ENCODE assay signal across 18 cellular contexts in genomic region chr6:160810238-160810637, GRCh38.
DNase-seq lines count a peak whose midpoint lies in the region; ATAC-seq, FAIRE-seq and TF ChIP-seq lines count a peak whose summit lies in the region.
"Had no signal": no experiment of that assay in that cellular context is flagged by ENCODE, and none has a peak within 500 bp of the region (broad histone marks: within the 10 kb centered on the region; RNA-seq: fewer than 3 reads in every experiment).

No MANE protein-coding gene starts in this region.

- ATAC-seq in HepG2 (peak; percentile 65), right lobe of liver (no peak), HG02885 (IDR thresholded peaks at IDR 0.05; ENCODE audit: poor library complexity, unreplicated experiment) (no peak)
- ATAC-seq: GM12878 had no signal

- intact Hi-C loops in HepG2 (cut with micrococcal nuclease; ENCODE audit: unreplicated experiment) (loop anchor here (1.0 kb wide), 1 partner anchor 126 kb away; no protein-coding TSS in a partner anchor), right lobe of liver (cut with DNase I) (no loop called here), mammary epithelial cell (cut with micrococcal nuclease) (no loop called here)

- peaks cover 6% of the 10 kb centered on the region; the same call in 1 of the 2 replicates for H3K4me1 ChIP-seq in HepG2 (ENCODE audit: insufficient read depth, low read length)
- no peaks in the 10 kb centered on the region for H3K4me1 ChIP-seq in right lobe of liver
- no peaks in the 10 kb centered on the region for H3K4me1 ChIP-seq in mammary epithelial cell (ENCODE audit: insufficient read depth, low read length)

- dilution Hi-C loops in mammary epithelial cell (cut with HindIII; ENCODE audit: low sequenced_read_pairs) = no loop called here

- no TSS peak for BruUV-seq in HepG2 (replicated peaks; lab: Mats Ljungman, UMichigan)
- BruUV-seq in mammary epithelial cell (replicated peaks; lab: Mats Ljungman, UMichigan) = no TSS peak

- CTCF ChIA-PET in HepG2 (lab: Yijun Ruan, JAX; ENCODE audit: low intra/inter-chr PET ratio, low total read pairs) (no interaction called here), mammary epithelial cell (lab: Charles Lee; ENCODE audit: low non-redundant PET) (no interaction called here)

- H4K20me1 ChIP-seq in HepG2 (ENCODE audit: insufficient read depth, low read length) (no peaks in the 10 kb centered on the region), mammary epithelial cell (ENCODE audit: insufficient read depth, low read length) (no peaks in the 10 kb centered on the region)

- no peaks in the 10 kb centered on the region for H3K79me2 ChIP-seq in HepG2 (ENCODE audit: insufficient read depth, low read length)
- no peaks in the 10 kb centered on the region for H3K79me2 ChIP-seq in mammary epithelial cell (ENCODE audit: insufficient read depth, low read length)

- TF ChIP-seq EP300 in HepG2 (IDR thresholded peaks at IDR 0.05; ENCODE audit: low read depth in 2 of 2, low read length in 2 of 2) (no peak), HepG2 (CRISPR knock-in tag; IDR thresholded peaks at IDR 0.05; ENCODE audit: borderline replicate concordance) (no peak)

- in situ Hi-C loops in HepG2 (cut with HindIII; ENCODE audit: extremely low pct_ligation_motif_present, low pct_unique_long_range_greater_than_20kb) (no loop called here), mammary epithelial cell (cut with MboI; ENCODE audit: low sequenced_read_pairs in 2 of 2) (no loop called here), brain microvascular endothelial cell (cut with HindIII; ENCODE audit: low pct_ligation_motif_present, low sequenced_read_pairs) (no loop called here)

- no peaks in the 10 kb centered on the region for H3K27me3 ChIP-seq in HepG2 (ENCODE audit: control insufficient read depth in 1 of 2, insufficient read depth in 2 of 2, low read length in 2 of 2)
- no peaks in the 10 kb centered on the region for H3K27me3 ChIP-seq in right lobe of liver
- no peaks in the 10 kb centered on the region for H3K27me3 ChIP-seq in mammary epithelial cell (ENCODE audit: insufficient read depth, low read length)
- H3K27me3 ChIP-seq in brain microvascular endothelial cell (replicated peaks) = no peaks in the 10 kb centered on the region

- H3K4me3 ChIP-seq in HepG2 (replicated peaks in 1 of 3; ENCODE audit: insufficient read depth in 1 of 3, low read depth in 2 of 3, low read length in 3 of 3) (no peak overlapping the region), right lobe of liver (no peak overlapping the region), mammary epithelial cell (replicated peaks in 1 of 3; ENCODE audit: insufficient read depth in 1 of 3, low read depth in 2 of 3, low read length in 3 of 3) (no peak overlapping the region), brain microvascular endothelial cell (ENCODE audit: low read depth, low read length) (no peak overlapping the region)
- H3K4me3 ChIP-seq: GM12878 had no signal

- no peak overlapping the region for H3K4me2 ChIP-seq in HepG2 (ENCODE audit: low read depth, low read length)
- no peak overlapping the region for H3K4me2 ChIP-seq in mammary epithelial cell (ENCODE audit: insufficient read depth, low read depth, low read length)

- POLR2A ChIA-PET in HepG2 (lab: Yijun Ruan, JAX) = no interaction called here

- FAIRE-seq in HepG2 (lab: Jason Lieb, UNC) = no peak
- FAIRE-seq: GM12878, GM18507 had no signal

- peak; percentile 16 for DNase-seq in HepG2 (ENCODE audit: low spot score)
- DNase-seq in right lobe of liver = no peak
- DNase-seq in NCI-H69 (lab: John Stamatoyannopoulos, UW) = peak; percentile 65
- peak; percentile 41 for DNase-seq in mammary epithelial cell
- no peak for DNase-seq in brain microvascular endothelial cell
- no peak for DNase-seq in mesenteric fat pad (ENCODE audit: low spot score)
- no peak for DNase-seq in SKM-1 (lab: John Stamatoyannopoulos, UW; ENCODE audit: unreplicated experiment)
- DNase-seq: C1 segment of cervical spinal cord, HFFc6, KG1, NCI-H1436 treated with DMSO at 0.1 percent for 48 hours, NCI-H446, NCI-H82, RPMI8226, T-helper 1 cell had no signal

- TF ChIP-seq POLR2A in HepG2 (IDR thresholded peaks at IDR 0.05; ENCODE audit: insufficient read depth in 1 of 2, low read depth in 2 of 2, low read length in 2 of 2) (no peak), right lobe of liver (IDR thresholded peaks at IDR 0.05) (no peak)

- whole genome bisulfite sequencing in HepG2 (ENCODE audit: low lambda C conversion rate) = 2% methylated on average over 3 of the region's 3 CpGs
- WGBS in right lobe of liver (ENCODE audit: insufficient coverage, low coverage, low lambda C conversion rate, missing lambda C conversion rate) = 29% methylated on average over 3 of the region's 3 CpGs
- 5% methylated on average over 3 of the region's 3 CpGs for WGBS in mammary epithelial cell (ENCODE audit: low coverage, missing lambda C conversion rate)

- H3K27ac ChIP-seq in HepG2 (ENCODE audit: extremely low read length, insufficient read depth, low read length) = no peak overlapping the region
- no peak overlapping the region for H3K27ac ChIP-seq in right lobe of liver
- no peak overlapping the region for H3K27ac ChIP-seq in mammary epithelial cell (ENCODE audit: insufficient read depth, low read depth, low read length)
- no peak overlapping the region for H3K27ac ChIP-seq in brain microvascular endothelial cell

- TF ChIP-seq RAD21 in HepG2 (CRISPR knock-in tag; IDR thresholded peaks at IDR 0.05) = no peak

- H2AFZ ChIP-seq in HepG2 (ENCODE audit: low read length) = no peak overlapping the region
- no peak overlapping the region for H2AFZ ChIP-seq in mammary epithelial cell (ENCODE audit: low read depth, low read length)

- no peak overlapping the region for H3K9ac ChIP-seq in HepG2 (ENCODE audit: insufficient read depth, low read depth, low read length)
- H3K9ac ChIP-seq in mammary epithelial cell (ENCODE audit: insufficient read depth, low read length) = no peak overlapping the region

- H3K9me3 ChIP-seq in HepG2 (ENCODE audit: low read length) = no peaks in the 10 kb centered on the region
- H3K9me3 ChIP-seq in right lobe of liver = no peaks in the 10 kb centered on the region
- H3K9me3 ChIP-seq in mammary epithelial cell (replicated peaks; ENCODE audit: insufficient read depth, low read length) = no peaks in the 10 kb centered on the region

- TF ChIP-seq CTCF in HepG2 (CRISPR knock-in tag; IDR thresholded peaks at IDR 0.05) = no peak
- TF ChIP-seq CTCF in right lobe of liver (IDR thresholded peaks at IDR 0.05) = no peak
- no peak for TF ChIP-seq CTCF in mammary epithelial cell (conservative IDR thresholded peaks at IDR 0.05 in 1 of 2, IDR thresholded peaks at IDR 0.05 in 1 of 2; ENCODE audit: extremely low read depth in 1 of 2, insufficient read depth in 1 of 2, low read depth in 1 of 2, low read length in 2 of 2)
- TF ChIP-seq CTCF in brain microvascular endothelial cell (IDR thresholded peaks at IDR 0.05; ENCODE audit: low read depth, low read length, missing control alignments) = no peak

- no peaks in the 10 kb centered on the region for H3K36me3 ChIP-seq in HepG2 (replicated peaks in 1 of 2; ENCODE audit: control insufficient read depth in 1 of 2, insufficient read depth in 2 of 2, low read length in 2 of 2)
- no peaks in the 10 kb centered on the region for H3K36me3 ChIP-seq in right lobe of liver
- H3K36me3 ChIP-seq in mammary epithelial cell (ENCODE audit: insufficient read depth, low read length) = no peaks in the 10 kb centered on the region
- no peaks in the 10 kb centered on the region for H3K36me3 ChIP-seq in brain microvascular endothelial cell (replicated peaks)

TF ChIP-seq in HepG2, 621 proteins besides CTCF, POLR2A, EP300 and RAD21 (continues in another document):
- TF ChIP-seq FOXA3 (CRISPR knock-in tag; IDR thresholded peaks at IDR 0.05) (peak; percentile 50), ZMYM2 (CRISPR knock-in tag; IDR thresholded peaks at IDR 0.05) (no peak), NFIC (IDR thresholded peaks at IDR 0.05; ENCODE audit: low read length) (peak; percentile 40; the same call in 1 of the 2 replicates), FOXA1 (IDR thresholded peaks at IDR 0.05) (peak; percentile 74; the same call in 1 of the 2 replicates), FOXA1 (CRISPR knock-in tag; IDR thresholded peaks at IDR 0.05) (0 out of 2 replicates have a peak, but pooled peaks have one; percentile 11), POGZ (CRISPR knock-in tag; IDR thresholded peaks at IDR 0.05) (no peak), CEBPB (IDR thresholded peaks at IDR 0.05; ENCODE audit: borderline replicate concordance, low read depth, low read length) (peak; percentile 69; the same call in 1 of the 2 replicates), ZSCAN20 (CRISPR knock-in tag; IDR thresholded peaks at IDR 0.05; ENCODE audit: borderline replicate concordance) (no peak), MXD4 (CRISPR knock-in tag; IDR thresholded peaks at IDR 0.05) (no peak)
- TF ChIP-seq, protein P1, sequence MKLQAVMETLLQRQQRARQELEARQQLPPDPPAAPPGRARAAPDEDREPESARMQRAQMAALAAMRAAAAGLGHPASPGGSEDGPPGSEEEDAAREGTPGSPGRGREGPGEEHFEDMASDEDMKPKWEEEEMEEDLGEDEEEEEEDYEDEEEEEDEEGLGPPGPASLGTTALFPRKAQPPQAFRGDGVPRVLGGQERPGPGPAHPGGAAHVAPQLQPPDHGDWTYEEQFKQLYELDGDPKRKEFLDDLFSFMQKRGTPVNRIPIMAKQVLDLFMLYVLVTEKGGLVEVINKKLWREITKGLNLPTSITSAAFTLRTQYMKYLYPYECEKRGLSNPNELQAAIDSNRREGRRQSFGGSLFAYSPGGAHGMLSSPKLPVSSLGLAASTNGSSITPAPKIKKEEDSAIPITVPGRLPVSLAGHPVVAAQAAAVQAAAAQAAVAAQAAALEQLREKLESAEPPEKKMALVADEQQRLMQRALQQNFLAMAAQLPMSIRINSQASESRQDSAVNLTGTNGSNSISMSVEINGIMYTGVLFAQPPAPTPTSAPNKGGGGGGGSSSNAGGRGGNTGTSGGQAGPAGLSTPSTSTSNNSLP (IDR thresholded peaks at IDR 0.05; ENCODE audit: low read depth, low read length) = 0 out of 2 replicates have a peak, but pooled peaks have one; percentile 29

Comparison
In these comparisons a context has a peak if more than half of its experiments do, and no peak if none do; other contexts are left out.
1. DNase-seq: peak in HepG2 (single experiment), NCI-H69 (single experiment) and mammary epithelial cell (single experiment); none in right lobe of liver (0 of 3), brain microvascular endothelial cell (single experiment), mesenteric fat pad (single experiment) and SKM-1 (single experiment).